Comparison of ENCODE assay signal across 31 cellular contexts in the genomic region with DNA sequence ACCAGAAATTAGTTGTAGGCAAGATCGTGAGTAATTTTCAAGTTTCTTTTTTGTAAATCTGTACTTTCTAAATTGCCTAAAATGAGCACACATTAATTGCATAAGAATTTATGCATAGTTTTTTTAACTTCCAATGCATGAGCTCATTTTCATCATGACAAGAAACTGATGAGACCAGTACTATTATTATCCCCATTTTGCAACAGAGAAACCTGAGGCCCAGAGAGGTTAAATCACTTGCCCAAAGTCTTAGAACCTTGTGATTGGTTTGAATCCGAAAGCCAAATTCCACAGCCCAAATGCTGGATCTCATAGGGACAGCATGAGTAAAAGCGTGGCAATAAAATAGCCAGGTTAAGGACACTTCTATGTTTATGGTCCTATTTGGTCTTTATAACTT.
"Had no signal": no experiment of that assay in that cellular context is flagged by ENCODE, and none has a peak within 500 bp of the region (broad histone marks: within the 10 kb centered on the region; RNA-seq: fewer than 3 reads in every experiment).

No MANE protein-coding gene starts in this region.

- H3K27ac ChIP-seq: ascending aorta, cardiac muscle cell, WERI-Rb-1 had no signal

- H3K9me3 ChIP-seq: ascending aorta had no signal

- H3K36me3 ChIP-seq: ascending aorta, cardiac muscle cell, WERI-Rb-1 had no signal

- ATAC-seq: activated CD4-positive, alpha-beta T cell treated with anti-CD3 and anti-CD28 coated beads for 36 hours; activated CD4-positive, CD25-positive, alpha-beta regulatory T cell treated with anti-CD3 and anti-CD28 coated beads, Interleukin-2, amount 50 U/mL, for 24 hours; activated CD8-positive, alpha-beta memory T cell treated with anti-CD3 and anti-CD28 coated beads, Interleukin-2, amount 10 ng/mL, durations not matched to agents 7 days and 5 days; activated CD8-positive, alpha-beta T cell treated with anti-CD3 and anti-CD28 coated beads, Interleukin-2, amount 10 ng/mL, durations not matched to agents 7 days and 5 days; activated naive CD8-positive, alpha-beta T cell treated with anti-CD3 and anti-CD28 coated beads, Interleukin-2, amount 50 U/mL, for 24 hours; WTC11 had no signal

- H3K27me3 ChIP-seq: ascending aorta, cardiac muscle cell had no signal

- H3K4me3 ChIP-seq: ascending aorta, cardiac muscle cell had no signal

- DNase-seq: activated CD4-positive, alpha-beta memory T cell treated with anti-CD3 and anti-CD28 coated beads, Interleukin-2, amount 10 ng/mL, durations not matched to agents 7 days and 5 days; activated CD4-positive, alpha-beta T cell treated with anti-CD3 and anti-CD28 coated beads for 1 hour; activated CD4-positive, alpha-beta T cell treated with anti-CD3 and anti-CD28 coated beads for 36 hours; activated CD4-positive, alpha-beta T cell treated with anti-CD3 and anti-CD28 coated beads for 48 hours; activated CD4-positive, alpha-beta T cell treated with anti-CD3 and anti-CD28 coated beads, Interleukin-2, amount 10 ng/mL, durations not matched to agents 7 days and 5 days; activated CD4-positive, alpha-beta T cell treated with anti-CD3 and anti-CD28 coated beads, Interleukin-2, amount 50 U/mL, for 48 hours; activated CD4-positive, CD25-positive, alpha-beta regulatory T cell; activated CD8-positive, alpha-beta memory T cell treated with anti-CD3 and anti-CD28 coated beads for 24 hours; activated CD8-positive, alpha-beta memory T cell treated with anti-CD3 and anti-CD28 coated beads, Interleukin-2, amount 10 ng/mL, durations not matched to agents 7 days and 5 days; activated CD8-positive, alpha-beta memory T cell treated with anti-CD3 and anti-CD28 coated beads, Interleukin-2, amount 50 U/mL, for 48 hours; activated CD8-positive, alpha-beta T cell treated with anti-CD3 and anti-CD28 coated beads, Interleukin-2, amount 10 ng/mL, durations not matched to agents 7 days and 5 days; activated effector memory CD4-positive, alpha-beta T cell treated with Interleukin-2 at 50 U/mL for 16 hours; activated gamma-delta T cell; activated naive CD4-positive, alpha-beta T cell treated with anti-CD3 and anti-CD28 coated beads, Interleukin-2, amount 10 ng/mL, durations not matched to agents 7 days and 5 days; activated naive CD4-positive, alpha-beta T cell treated with Interleukin-2 at 50 U/mL for 16 hours; activated naive CD8-positive, alpha-beta T cell treated with anti-CD3 and anti-CD28 coated beads, Interleukin-2, amount 10 ng/mL, durations not matched to agents 7 days and 5 days; activated naive CD8-positive, alpha-beta T cell treated with anti-CD3 and anti-CD28 coated beads, Interleukin-2, amount 50 U/mL, for 24 hours; activated T-cell treated with anti-CD3 and anti-CD28 coated beads, Interleukin-2, amount 50 U/mL, for 24 hours; activated T-cell treated with anti-CD3 and anti-CD28 coated beads, Interleukin-2, amount 50 U/mL, for 48 hours; amygdala; anterior cingulate cortex; caudate nucleus; cerebellar nuclear complex; T-helper 1 cell; T-helper 2 cell; T-helper 9 cell had no signal

- H3K4me1 ChIP-seq: ascending aorta had no signal
